ENCODE assay signal across 26 cellular contexts in genomic region chr6:166546653-166547052, GRCh38. TPM values are rescaled to one million over a fixed set of nuclear protein-coding genes. Genes with fewer than 3 reads are reported as not detected.
DNase-seq lines count a peak whose midpoint lies in the region; ATAC-seq, FAIRE-seq and TF ChIP-seq lines count a peak whose summit lies in the region.
"Had no signal": no experiment of that assay in that cellular context is flagged by ENCODE, and none has a peak within 500 bp of the region (broad histone marks: within the 10 kb centered on the region; RNA-seq: fewer than 3 reads in every experiment).

No MANE protein-coding gene starts in this region.

- no peak overlapping the region for H3K56ac ChIP-seq in H1 (replicated peaks; ENCODE audit: insufficient read length, low read depth, low read length)

- FAIRE-seq in HepG2 (lab: Jason Lieb, UNC): no peak
- no peak for FAIRE-seq in H1 (lab: Jason Lieb, UNC)
- FAIRE-seq: GM12878, GM12892, GM18507 had no signal

- H2BK120ac ChIP-seq in H1 (replicated peaks; ENCODE audit: low read depth, low read length): no peak overlapping the region

- no peaks in the 10 kb centered on the region for H3K36me3 ChIP-seq in HepG2 (replicated peaks in 1 of 2; ENCODE audit: control insufficient read depth in 1 of 2, insufficient read depth in 2 of 2, low read length in 2 of 2)
- no peaks in the 10 kb centered on the region for H3K36me3 ChIP-seq in right lobe of liver
- no peaks in the 10 kb centered on the region for H3K36me3 ChIP-seq in H1 (ENCODE audit: control insufficient read depth in 2 of 4, insufficient read depth in 4 of 4, low read length in 3 of 4)
- H3K36me3 ChIP-seq in sigmoid colon: no peaks in the 10 kb centered on the region
- H3K36me3 ChIP-seq: BE2C, BLaER1 had no signal

- H3K23me2 ChIP-seq in H1 (ENCODE audit: low read depth, low read length): no peaks in the 10 kb centered on the region

- H2AFZ ChIP-seq in HepG2 (ENCODE audit: low read length) (no peak overlapping the region), H1 (ENCODE audit: low read length) (no peak overlapping the region)

- TF ChIP-seq RAD21 in HepG2 (CRISPR knock-in tag; IDR thresholded peaks at IDR 0.05) (no peak), H1 (IDR thresholded peaks at IDR 0.05 in 1 of 2, conservative IDR thresholded peaks at IDR 0.05 in 1 of 2; ENCODE audit: low read depth in 2 of 2, low read length in 2 of 2) (no peak)

- H3K27me3 ChIP-seq in HepG2 (ENCODE audit: control insufficient read depth in 1 of 2, insufficient read depth in 2 of 2, low read length in 2 of 2): peaks cover 2 to 68% of the 10 kb centered on the region in 2 experiments; a peak in 3 of 5 replicates
- H3K27me3 ChIP-seq in right lobe of liver: no peaks in the 10 kb centered on the region
- H3K27me3 ChIP-seq in H1 (replicated peaks in 1 of 4; ENCODE audit: control insufficient read depth in 3 of 4, extremely low read depth in 1 of 4, insufficient read depth in 3 of 4, low read length in 3 of 4): no peaks in the 10 kb centered on the region
- no peaks in the 10 kb centered on the region for H3K27me3 ChIP-seq in sigmoid colon
- H3K27me3 ChIP-seq: BE2C, BLaER1 had no signal

- no peaks in the 10 kb centered on the region for H3K9me3 ChIP-seq in HepG2 (ENCODE audit: low read length)
- no peaks in the 10 kb centered on the region for H3K9me3 ChIP-seq in right lobe of liver
- no peaks in the 10 kb centered on the region for H3K9me3 ChIP-seq in H1 (ENCODE audit: insufficient read depth in 2 of 2, low read depth in 1 of 2, low read length in 1 of 2)
- no peaks in the 10 kb centered on the region for H3K9me3 ChIP-seq in sigmoid colon
- H3K9me3 ChIP-seq: BE2C had no signal

- H4K91ac ChIP-seq in H1 (replicated peaks; ENCODE audit: insufficient read length, low read length): no peak overlapping the region

- BruUV-seq in HepG2 (replicated peaks; lab: Mats Ljungman, UMichigan): no TSS peak

- ATAC-seq in HepG2 (no peak), right lobe of liver (no peak), GM19452 (IDR thresholded peaks at IDR 0.05; ENCODE audit: unreplicated experiment) (no peak)
- ATAC-seq: GM12878 had no signal

- TF ChIP-seq CTCF in HepG2 (CRISPR knock-in tag; IDR thresholded peaks at IDR 0.05) (no peak), right lobe of liver (IDR thresholded peaks at IDR 0.05) (no peak), RWPE1 (conservative IDR thresholded peaks at IDR 0.05; ENCODE audit: low read depth) (no peak), H1 (IDR thresholded peaks at IDR 0.05; ENCODE audit: control extremely low read depth in 1 of 3, insufficient read depth in 1 of 3, low read depth in 1 of 3, low read length in 3 of 3) (no peak), sigmoid colon (IDR thresholded peaks at IDR 0.05) (no peak)

- WGBS in HepG2 (ENCODE audit: low lambda C conversion rate): 14% methylated on average over 6 of the region's 6 CpGs
- 88% methylated on average over 6 of the region's 6 CpGs for WGBS in right lobe of liver (ENCODE audit: insufficient coverage, low coverage, low lambda C conversion rate, missing lambda C conversion rate)
- WGBS in H1 (ENCODE audit: extremely low coverage in 1 of 2, insufficient coverage in 1 of 2, insufficient read length in 1 of 2, insufficient replicate concordance in 2 of 2, low coverage in 1 of 2, low lambda C conversion rate in 2 of 2, missing lambda C conversion rate in 1 of 2), 2 experiments: 90% methylated on average over 6 of the region's 6 CpGs; no CpG with 5 or more reads in 1 of the 2 experiments
- WGBS in sigmoid colon, 2 donors: 92 to 96% methylated on average over 6 of the region's 6 CpGs

- no peak overlapping the region for H2AK5ac ChIP-seq in H1 (ENCODE audit: low read depth, low read length)

- intact Hi-C loops in HepG2 (cut with micrococcal nuclease; ENCODE audit: unreplicated experiment) (no loop called here), right lobe of liver (cut with DNase I) (no loop called here), sigmoid colon (cut with DNase I) (no loop called here)

- H3K9ac ChIP-seq in HepG2 (ENCODE audit: insufficient read depth, low read depth, low read length): no peak overlapping the region
- no peak overlapping the region for H3K9ac ChIP-seq in H1 (replicated peaks in 1 of 4; ENCODE audit: extremely low read depth in 1 of 4, low read depth in 3 of 4, low read length in 3 of 4)
- H3K9ac ChIP-seq: BLaER1 had no signal

- H2BK5ac ChIP-seq in H1 (ENCODE audit: low read depth, low read length): no peak overlapping the region

- no peaks in the 10 kb centered on the region for H3K4me1 ChIP-seq in HepG2 (ENCODE audit: insufficient read depth, low read length)
- H3K4me1 ChIP-seq in right lobe of liver: no peaks in the 10 kb centered on the region
- H3K4me1 ChIP-seq in H1 (replicated peaks in 1 of 4; ENCODE audit: control insufficient read depth in 3 of 4, insufficient read depth in 4 of 4, low read length in 3 of 4): peaks cover 1 to 14% (median 3%) of the 10 kb centered on the region in 4 experiments; a peak in 4 of 7 replicates
- peaks cover 0 to 8% (median 2%) of the 10 kb centered on the region in 4 donors for H3K4me1 ChIP-seq in sigmoid colon
- H3K4me1 ChIP-seq: BE2C had no signal

- H3K27ac ChIP-seq in HepG2 (ENCODE audit: extremely low read length, insufficient read depth, low read length) (no peak overlapping the region), right lobe of liver (no peak overlapping the region), RWPE1 (0 out of 2 replicates have a peak overlapping the region, but pooled peaks have one; percentile 5), H1 (ENCODE audit: low read depth, low read length) (no peak overlapping the region), sigmoid colon (no peak overlapping the region)
- H3K27ac ChIP-seq: 22Rv1, BLaER1 had no signal

- no peak overlapping the region for H3K14ac ChIP-seq in H1 (ENCODE audit: insufficient read length)

- H3K18ac ChIP-seq in H1 (ENCODE audit: extremely low read depth, low read length): no peak overlapping the region

- no peak overlapping the region for H3K23ac ChIP-seq in H1 (ENCODE audit: insufficient read length)

- POLR2A ChIA-PET in HepG2 (lab: Yijun Ruan, JAX) (no interaction called here), RWPE1 (lab: Yijun Ruan, JAX; ENCODE audit: low non-redundant PET) (no interaction called here), H1 (lab: Charles Lee; ENCODE audit: partially characterized antibody) (no interaction called here)

- no peak overlapping the region for H3K4ac ChIP-seq in H1 (replicated peaks; ENCODE audit: insufficient read length, low read depth, low read length)

- H4K20me1 ChIP-seq in HepG2 (ENCODE audit: insufficient read depth, low read length) (no peaks in the 10 kb centered on the region), H1 (replicated peaks in 1 of 2; ENCODE audit: control insufficient read depth in 1 of 2, insufficient read depth in 2 of 2, low read length in 2 of 2) (peaks cover 0 to 1% of the 10 kb centered on the region in 2 experiments)
- H4K20me1 ChIP-seq: BLaER1 had no signal

- no peak overlapping the region for H2BK15ac ChIP-seq in H1 (ENCODE audit: low read length)

- H3K4me3 ChIP-seq in HepG2 (replicated peaks in 1 of 3; ENCODE audit: insufficient read depth in 1 of 3, low read depth in 2 of 3, low read length in 3 of 3) (no peak overlapping the region), right lobe of liver (no peak overlapping the region), H1 (ENCODE audit: extremely low read depth in 1 of 4, insufficient read depth in 2 of 4, low read depth in 3 of 4, low read length in 4 of 4) (no peak overlapping the region), sigmoid colon (no peak overlapping the region)
- H3K4me3 ChIP-seq: BLaER1, GM12878 had no signal

- no peak overlapping the region for H2BK12ac ChIP-seq in H1 (ENCODE audit: low read depth, low read length)

- peaks cover 3% of the 10 kb centered on the region for H3K79me1 ChIP-seq in H1 (ENCODE audit: low read depth, low read length)

- H2BK20ac ChIP-seq in H1 (ENCODE audit: low read length): no peak overlapping the region

- DNase-seq in HepG2 (ENCODE audit: low spot score) (no peak), right lobe of liver (no peak), RWPE1 (ENCODE audit: low spot score) (no peak), H1 (ENCODE audit: low read depth in 1 of 2, low spot score in 2 of 2) (no peak), activated T-cell treated with anti-CD3 and anti-CD28 coated beads for 4 hours (no peak), sigmoid colon (no peak)
- DNase-seq: ACHN; BE2C; C1 segment of cervical spinal cord; CD4-positive, alpha-beta memory T cell; CD4-positive, CD25-positive, alpha-beta regulatory T cell; CD8-positive, alpha-beta memory T cell; COR-L47; DMS 273 treated with DMSO at 0.1 percent for 48 hours; DMS153; DMS53; DMS79; DND-41; EL; GDM1 had no signal

- TF ChIP-seq POLR2A in HepG2 (IDR thresholded peaks at IDR 0.05; ENCODE audit: insufficient read depth in 1 of 2, low read depth in 2 of 2, low read length in 2 of 2) (no peak), right lobe of liver (IDR thresholded peaks at IDR 0.05) (no peak), H1 (IDR thresholded peaks at IDR 0.05; ENCODE audit: control extremely low read depth in 1 of 2, low read depth in 2 of 2, low read length in 2 of 2) (no peak), sigmoid colon (IDR thresholded peaks at IDR 0.05) (no peak)

- in situ Hi-C loops in HepG2 (cut with HindIII; ENCODE audit: extremely low pct_ligation_motif_present, low pct_unique_long_range_greater_than_20kb): no loop called here

- H3K4me2 ChIP-seq in HepG2 (ENCODE audit: low read depth, low read length) (no peak overlapping the region), H1 (ENCODE audit: insufficient read depth in 1 of 2, low read depth in 2 of 2, low read length in 2 of 2) (no peak overlapping the region)
- H3K4me2 ChIP-seq: BLaER1 had no signal

- H4K5ac ChIP-seq in H1 (ENCODE audit: insufficient read length, low read depth, low read length): no peak overlapping the region

- TF ChIP-seq EP300 in HepG2 (IDR thresholded peaks at IDR 0.05; ENCODE audit: low read depth in 2 of 2, low read length in 2 of 2) (no peak), HepG2 (CRISPR knock-in tag; IDR thresholded peaks at IDR 0.05; ENCODE audit: borderline replicate concordance) (no peak), H1 (IDR thresholded peaks at IDR 0.05; ENCODE audit: borderline replicate concordance in 1 of 2, low read depth in 2 of 2, low read length in 2 of 2) (no peak), sigmoid colon (IDR thresholded peaks at IDR 0.05) (no peak)

- no peak overlapping the region for H4K8ac ChIP-seq in H1 (ENCODE audit: extremely low read depth, insufficient read depth, low read length)

- CTCF ChIA-PET in HepG2 (lab: Yijun Ruan, JAX; ENCODE audit: low intra/inter-chr PET ratio, low total read pairs): no interaction called here
- CTCF ChIA-PET in RWPE1 (lab: Yijun Ruan, JAX): no interaction called here
- CTCF ChIA-PET in H1 (lab: Charles Lee; ENCODE audit: partially characterized antibody): no interaction called here

- H3K79me2 ChIP-seq in HepG2 (ENCODE audit: insufficient read depth, low read length) (no peaks in the 10 kb centered on the region), H1 (ENCODE audit: control insufficient read depth in 1 of 2, insufficient read depth in 2 of 2, low read length in 2 of 2) (peaks cover 0 to 2% of the 10 kb centered on the region in 2 experiments; a peak in 2 of 4 replicates)

RNA-seq across cellular contexts. Expression of gene RAMACL, which starts 39.8 kb away (rescaled TPM):
- total RNA-seq in HepG2 (2016; rRNA removed; fragmentation: Illumina TruSeq; extraction: Trizol): 0.09 TPM in 1 of 2 replicates, not detected in the other
- not detected in 2 replicates for total RNA-seq in HepG2 (2016; cell fraction: cytosol; rRNA removed; fragmentation: Illumina TruSeq; extraction: Trizol; ENCODE audit: low read depth)
- total RNA-seq in HepG2 (2016; cell fraction: insoluble cytoplasmic fraction; rRNA removed; fragmentation: Illumina TruSeq; extraction: Trizol): 0.09 and 0.15 TPM in 2 replicates
- not detected in 2 replicates for total RNA-seq in HepG2 (2016; cell fraction: membrane; rRNA removed; fragmentation: Illumina TruSeq; extraction: Trizol)
- not detected in 2 replicates for total RNA-seq in HepG2 (2016; cell fraction: nucleus; rRNA removed; fragmentation: Illumina TruSeq; extraction: Trizol)
- polyA plus RNA-seq in HepG2 (2011; rRNA removed): 0.14 and 0.29 TPM in 2 replicates
- 0.03 and 0.18 TPM in 2 replicates for polyA plus RNA-seq in HepG2 (2011; cell fraction: cytosol; rRNA removed)
- polyA plus RNA-seq in HepG2 (2011; cell fraction: nucleus; rRNA removed): 0.09 TPM in 1 of 2 replicates, not detected in the other
- 0.19 and 0.84 TPM in 2 replicates for polyA plus RNA-seq in HepG2 (2012)
- not detected in 2 replicates for polyA plus RNA-seq in HepG2 (2016; cell fraction: cytosol; fragmentation: Illumina TruSeq; extraction: Trizol; ENCODE audit: low read depth)
- 0.15 and 0.32 TPM in 2 replicates for polyA plus RNA-seq in HepG2 (2016; cell fraction: insoluble cytoplasmic fraction; fragmentation: Illumina TruSeq; extraction: Trizol; ENCODE audit: low read depth)
- polyA plus RNA-seq in HepG2 (2016; cell fraction: membrane; fragmentation: Illumina TruSeq; extraction: Trizol; ENCODE audit: low read depth): not detected in 2 replicates
- not detected in 2 replicates for polyA plus RNA-seq in HepG2 (2016; cell fraction: nucleus; fragmentation: Illumina TruSeq; extraction: Trizol; ENCODE audit: insufficient read depth, low read depth)
- 0.16 and 0.40 TPM in 2 replicates for polyA minus RNA-seq in HepG2 (2011; rRNA and poly(A)+ RNA removed; ENCODE audit: low replicate concordance)
- 0.26 TPM in 1 of 2 replicates, not detected in the other for polyA minus RNA-seq in HepG2 (2011; cell fraction: cytosol; rRNA and poly(A)+ RNA removed)
- polyA minus RNA-seq in HepG2 (2011; cell fraction: nucleus; rRNA and poly(A)+ RNA removed): 1.0 and 1.2 TPM in 2 replicates
- 1 to 10 TPM in 2 of 6 experiments, under 1 TPM in 4; 0.19 to 1.4 (median 0.65) TPM for total RNA-seq in right lobe of liver
- total RNA-seq in H1 (2021; fragmentation: NEBNext Ultra II Directional; extraction: Animal tissue kit (Norgen Biotek cat#: 25700)): 0.34 and 0.97 TPM in 2 replicates
- polyA plus RNA-seq in H1 (2011; rRNA removed): 0.23 TPM in 1 of 2 replicates, not detected in the other
- polyA plus RNA-seq in H1 (2011; cell fraction: cytosol; rRNA removed): 0.12 TPM
- 0.30 TPM for polyA plus RNA-seq in H1 (2011; cell fraction: nucleus; rRNA removed)
- polyA plus RNA-seq in H1 (2012, experiment 1 of 2): 0.51 to 0.72 TPM (median 0.62 TPM) in 4 replicates
- 0.14 TPM for polyA plus RNA-seq in H1 (2012, experiment 2 of 2)
- 0.16 TPM for polyA plus RNA-seq in H1 (2013, experiment 1 of 2)
- polyA plus RNA-seq in H1 (2013, experiment 2 of 2): 0.18 TPM
- polyA minus RNA-seq in H1 (2011; rRNA and poly(A)+ RNA removed): 2.4 and 2.5 TPM in 2 replicates
- not detected for polyA minus RNA-seq in H1 (2011; cell fraction: cytosol; rRNA and poly(A)+ RNA removed)
- polyA minus RNA-seq in H1 (2011; cell fraction: nucleus; rRNA and poly(A)+ RNA removed): 7.8 TPM
- total RNA-seq in sigmoid colon: 1 to 10 TPM in 3 of 4 donors, under 1 TPM in 1; 0.66 to 3.0 (median 2.2) TPM
- under 1 TPM in 1 of 3 donors, not detected in 2; 0.34 TPM for polyA plus RNA-seq in sigmoid colon

Comparison
In these comparisons a context has a peak if more than half of its experiments do, and no peak if none do; other contexts are left out.
1. Of the 41 proteins assayed by ChIP-seq in both HepG2 and H1: peak only in HepG2: MAFK; only in H1: none; in both: none; in neither: 40.